In the genomic region with DNA sequence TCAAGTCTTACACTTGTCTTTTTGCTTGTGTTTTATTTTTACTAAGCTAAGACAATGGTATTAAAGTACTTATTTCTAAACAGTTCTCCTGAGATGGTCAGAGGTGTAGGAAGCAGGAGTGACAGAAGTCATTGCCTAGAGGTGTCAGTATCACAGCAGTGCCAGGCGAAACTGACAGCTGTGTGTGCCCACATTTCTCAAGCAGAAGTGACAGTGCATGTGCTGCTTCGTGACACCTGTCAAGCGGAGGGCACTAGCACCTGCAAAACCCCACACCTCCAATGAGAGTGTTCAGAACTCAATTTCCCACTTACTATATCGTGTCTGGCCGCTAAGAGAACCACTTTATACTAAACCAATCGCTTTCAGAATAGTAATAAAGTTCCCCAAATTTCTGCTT, we compare ENCODE assay signal across 14 cellular contexts.
"Had no signal": no experiment of that assay in that cellular context is flagged by ENCODE, and none has a peak within 500 bp of the region (broad histone marks: within the 10 kb centered on the region; RNA-seq: fewer than 3 reads in every experiment).

No MANE protein-coding gene starts in this region.

- ATAC-seq: activated T-cell treated with anti-CD3 and anti-CD28 coated beads, Interleukin-2, amount 50 U/mL, for 4 hours; heart left ventricle; left colon; natural killer cell treated with Interleukin-12 subunit alpha and Interleukin-12 subunit beta and Interleukin-15 and Interleukin-18, amount 100 ng/mL, for 72 hours; psoas muscle had no signal

- H3K9me3 Mint-ChIP-seq: activated CD4-positive, alpha-beta memory T cell treated with anti-CD3 and anti-CD28 coated beads for 36 hours; activated naive CD8-positive, alpha-beta T cell treated with anti-CD3 and anti-CD28 coated beads, Interleukin-2, amount 10 ng/mL, durations not matched to agents 7 days and 5 days; activated T-cell treated with anti-CD3 and anti-CD28 coated beads, Interleukin-2, amount 50 U/mL, for 4 hours; natural killer cell treated with Interleukin-12 subunit alpha and Interleukin-12 subunit beta and Interleukin-15 and Interleukin-18, amount 100 ng/mL, for 72 hours; stimulated activated naive CD8-positive, alpha-beta T cell treated with anti-CD3 and anti-CD28 coated beads, Interleukin-15, Interleukin-2, amounts not matched to agents 100 ng/mL and 50 ng/mL, for 24 hours; T-helper 2 cell treated with Interferon-gamma antibody and Interleukin-4, amounts not matched to agents 5 μg/mL and 100 μg/mL, for 36 hours had no signal

- H3K36me3 ChIP-seq: ascending aorta, heart left ventricle had no signal

- H3K27me3 ChIP-seq: ascending aorta, heart left ventricle had no signal

- H3K36me3 Mint-ChIP-seq: activated CD4-positive, alpha-beta memory T cell treated with anti-CD3 and anti-CD28 coated beads for 36 hours; activated naive CD8-positive, alpha-beta T cell treated with anti-CD3 and anti-CD28 coated beads, Interleukin-2, amount 10 ng/mL, durations not matched to agents 7 days and 5 days; natural killer cell treated with Interleukin-12 subunit alpha and Interleukin-12 subunit beta and Interleukin-15 and Interleukin-18, amount 100 ng/mL, for 72 hours had no signal

- H3K9me3 ChIP-seq: ascending aorta, heart left ventricle, psoas muscle had no signal

- H3K4me1 ChIP-seq: psoas muscle had no signal

- H3K27me3 Mint-ChIP-seq: activated CD4-positive, alpha-beta memory T cell treated with anti-CD3 and anti-CD28 coated beads for 36 hours; activated naive CD8-positive, alpha-beta T cell treated with anti-CD3 and anti-CD28 coated beads, Interleukin-2, amount 10 ng/mL, durations not matched to agents 7 days and 5 days; natural killer cell treated with Interleukin-12 subunit alpha and Interleukin-12 subunit beta and Interleukin-15 and Interleukin-18, amount 100 ng/mL, for 72 hours; stimulated activated naive CD8-positive, alpha-beta T cell treated with anti-CD3 and anti-CD28 coated beads, Interleukin-15, Interleukin-2, amounts not matched to agents 100 ng/mL and 50 ng/mL, for 24 hours had no signal

- H3K4me3 Mint-ChIP-seq: activated CD4-positive, alpha-beta memory T cell treated with anti-CD3 and anti-CD28 coated beads for 36 hours; activated naive CD8-positive, alpha-beta T cell treated with anti-CD3 and anti-CD28 coated beads, Interleukin-2, amount 10 ng/mL, durations not matched to agents 7 days and 5 days; activated T-cell treated with anti-CD3 and anti-CD28 coated beads, Interleukin-2, amount 50 U/mL, for 4 hours; natural killer cell treated with Interleukin-12 subunit alpha and Interleukin-12 subunit beta and Interleukin-15 and Interleukin-18, amount 100 ng/mL, for 72 hours; stimulated activated naive CD8-positive, alpha-beta T cell treated with anti-CD3 and anti-CD28 coated beads, Interleukin-15, Interleukin-2, amounts not matched to agents 100 ng/mL and 50 ng/mL, for 24 hours; T-helper 2 cell treated with Interferon-gamma antibody and Interleukin-4, amounts not matched to agents 5 μg/mL and 100 μg/mL, for 36 hours had no signal

- H3K27ac ChIP-seq: heart left ventricle, psoas muscle had no signal

- H3K4me3 ChIP-seq: ascending aorta, heart left ventricle, psoas muscle had no signal

- DNase-seq: activated CD4-positive, alpha-beta memory T cell treated with anti-CD3 and anti-CD28 coated beads for 36 hours; activated gamma-delta T cell; activated naive CD8-positive, alpha-beta T cell treated with anti-CD3 and anti-CD28 coated beads, Interleukin-2, amount 10 ng/mL, durations not matched to agents 7 days and 5 days; activated T-cell treated with anti-CD3 and anti-CD28 coated beads, Interleukin-2, amount 50 U/mL, for 4 hours; foreskin melanocyte; heart left ventricle; left colon; psoas muscle; stimulated activated CD4-positive, alpha-beta T cell treated with anti-CD3 and anti-CD28 coated beads, Interleukin-12 subunit alpha, Interleukin-12 subunit beta, amount 100 ng/mL, for 4 hours; stimulated activated CD4-positive, alpha-beta T cell treated with anti-CD3 and anti-CD28 coated beads, Interleukin-2, amount 100 ng/mL, for 48 hours had no signal

- H3K27ac Mint-ChIP-seq: activated CD4-positive, alpha-beta memory T cell treated with anti-CD3 and anti-CD28 coated beads for 36 hours; activated naive CD8-positive, alpha-beta T cell treated with anti-CD3 and anti-CD28 coated beads, Interleukin-2, amount 10 ng/mL, durations not matched to agents 7 days and 5 days; stimulated activated naive CD8-positive, alpha-beta T cell treated with anti-CD3 and anti-CD28 coated beads, Interleukin-15, Interleukin-2, amounts not matched to agents 100 ng/mL and 50 ng/mL, for 24 hours; T-helper 2 cell treated with Interferon-gamma antibody and Interleukin-4, amounts not matched to agents 5 μg/mL and 100 μg/mL, for 36 hours had no signal
